8 cellular contexts compared by ENCODE assay signal in the genomic region with DNA sequence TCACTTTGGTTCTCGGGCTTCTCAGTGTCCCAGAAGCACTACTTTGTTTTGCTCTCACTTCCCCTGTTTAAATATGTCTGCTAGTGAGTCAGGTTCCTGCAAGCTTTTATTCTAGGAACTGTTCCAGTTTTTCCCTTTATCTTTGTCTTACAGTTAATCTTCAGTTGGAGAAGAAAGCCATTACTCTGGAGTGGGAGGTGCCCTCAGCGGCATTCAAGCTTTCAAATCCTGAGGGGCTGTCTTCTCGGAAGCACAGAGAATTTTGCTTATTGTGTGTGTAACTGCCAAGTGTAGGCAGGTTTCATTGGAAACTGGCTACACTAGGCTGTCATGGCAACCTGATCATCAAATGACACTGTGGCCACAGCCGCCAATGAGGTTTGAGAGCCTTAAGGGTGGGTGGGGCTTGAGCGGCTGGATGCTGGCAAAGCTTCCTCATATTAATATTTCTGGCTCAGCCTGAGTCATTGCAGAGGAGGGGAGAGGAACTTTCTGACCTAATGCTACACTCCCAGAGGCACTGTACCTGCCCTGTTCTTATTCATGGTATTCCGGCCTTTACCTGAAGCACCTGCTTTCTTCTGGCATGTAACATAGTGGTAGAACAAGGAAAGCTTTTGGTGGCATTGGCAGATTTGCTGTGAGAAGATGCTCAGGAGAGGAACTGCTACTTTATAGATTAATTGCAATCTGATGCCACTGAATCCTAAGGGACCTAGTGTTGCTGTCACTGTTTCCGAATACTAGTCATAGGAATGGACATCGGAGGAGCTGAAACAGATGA. TPM values are rescaled to one million over a fixed set of nuclear protein-coding genes. Genes with fewer than 3 reads are reported as not detected.
A peak's percentile ranks its signal among the peaks of the same experiment; 100 is the strongest.
DNase-seq lines count a peak whose midpoint lies in the region; ATAC-seq and TF ChIP-seq lines count a peak whose summit lies in the region.

No MANE protein-coding gene starts in this region.

- peak; percentile 76 for ATAC-seq in GM18907 (IDR thresholded peaks at IDR 0.05; ENCODE audit: unreplicated experiment)
- peak; percentile 85 for ATAC-seq in HG03159 (IDR thresholded peaks at IDR 0.05; ENCODE audit: unreplicated experiment)
- ATAC-seq in left lung = peak; percentile 72

- DNase-seq in NCI-H446 treated with DMSO at 0.1 percent for 48 hours (lab: John Stamatoyannopoulos, UW) (peak; percentile 83), coronary artery (ENCODE audit: low spot score) (peak; percentile 97), left lung (peak; percentile 88 to 93)
- DNase-seq in activated CD4-positive, alpha-beta T cell treated with anti-CD3 and anti-CD28 coated beads for 4 hours = peak; percentile 75 to 76
- peak; percentile 89 for DNase-seq in stimulated activated CD4-positive, alpha-beta T cell treated with anti-CD3 and anti-CD28 coated beads, Interleukin-1b, Interleukin-23, amount 100 ng/mL, for 48 hours

- peaks cover 50% of the 10 kb centered on the region for H3K4me1 ChIP-seq in ACC112 (ENCODE audit: control insufficient read depth, insufficient read depth, low read length, unreplicated experiment)
- peaks cover 50 to 89% of the 10 kb centered on the region in 2 donors for H3K4me1 ChIP-seq in left lung

- peak overlapping the region; percentile 97 for H3K27ac ChIP-seq in ACC112 (ENCODE audit: low read depth, low read length)
- peak overlapping the region; percentile 85 to 89 for H3K27ac ChIP-seq in coronary artery
- H3K27ac ChIP-seq in left lung = peak overlapping the region; percentile 93 to 95

- intact Hi-C loops in left lung (cut with DNase I) = no loop called here

- H2AFZ ChIP-seq in ACC112 (ENCODE audit: low read length, unreplicated experiment) = peak overlapping the region; percentile 65

- H3K4me3 ChIP-seq in ACC112 (ENCODE audit: low read depth, low read length) = peak overlapping the region; percentile 71
- peak overlapping the region; percentile 40 for H3K4me3 ChIP-seq in coronary artery
- peak overlapping the region in 1 of 2 donors; percentile 1 for H3K4me3 ChIP-seq in left lung

- peaks cover 53% of the 10 kb centered on the region for H3K79me2 ChIP-seq in ACC112 (ENCODE audit: control insufficient read depth, insufficient read depth, low read length, unreplicated experiment)

- H3K9me3 ChIP-seq in left lung = no peaks in the 10 kb centered on the region

- H3K27me3 ChIP-seq in ACC112 (ENCODE audit: insufficient read depth, low read length) = no peaks in the 10 kb centered on the region
- no peaks in the 10 kb centered on the region for H3K27me3 ChIP-seq in left lung

- no peak for TF ChIP-seq CTCF in coronary artery (IDR thresholded peaks at IDR 0.05)
- TF ChIP-seq CTCF in left lung (IDR thresholded peaks at IDR 0.05) = no peak

- H3K36me3 ChIP-seq in ACC112 (ENCODE audit: insufficient read depth, low read length) = no peaks in the 10 kb centered on the region
- no peaks in the 10 kb centered on the region for H3K36me3 ChIP-seq in left lung

RNA-seq across cellular contexts. Expression of gene SLC25A25, which starts 26.3 kb away (rescaled TPM):
- 10 to 100 TPM; 19.5 to 21.0 TPM for total RNA-seq in left lung

RNA-seq across cellular contexts. Expression of gene NAIF1, which starts 27.2 kb away (rescaled TPM):
- 1 to 10 TPM; 7.7 to 8.0 TPM for total RNA-seq in left lung

RNA-seq across cellular contexts. Expression of gene PTGES2, which starts 33.2 kb away (rescaled TPM):
- total RNA-seq in left lung = 10 to 100 TPM; 34.8 to 56.9 TPM

RNA-seq across cellular contexts. Expression of gene LCN2, which starts 54.9 kb away (rescaled TPM):
- total RNA-seq in left lung = 100 to 1,000 TPM in 1 of 2 donors, 10 to 100 TPM in 1; 37.7 to 155 TPM
